2 cellular contexts compared by ENCODE assay signal in the genomic region with DNA sequence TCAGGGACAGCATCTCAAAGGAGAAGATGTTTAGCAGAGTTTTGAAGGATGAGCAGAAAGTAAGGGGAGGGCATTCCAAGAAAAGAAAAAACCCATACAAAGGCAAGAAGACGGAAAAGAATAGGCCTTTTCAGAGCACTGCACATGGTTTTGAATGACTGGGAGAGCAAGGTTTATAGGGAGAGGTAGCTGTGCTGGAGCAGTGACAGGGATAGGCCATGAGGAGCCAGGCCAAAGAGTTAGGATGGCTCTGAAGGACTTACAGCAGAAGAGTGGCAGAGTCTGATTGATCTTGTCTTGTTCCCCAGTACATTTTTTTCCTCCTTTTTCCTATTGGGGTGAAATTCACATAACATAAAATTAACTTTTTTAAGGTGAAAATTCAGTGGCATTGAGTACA.
TF ChIP-seq lines count a peak whose summit lies in the region.

No MANE protein-coding gene starts in this region.

TF ChIP-seq in GM23338, 12 proteins besides CTCF, POLR2A, EP300 and RAD21 (continues in another document):
- TF ChIP-seq NANOG (IDR thresholded peaks at IDR 0.05; ENCODE audit: borderline replicate concordance) (no peak), EZH2 (IDR thresholded peaks at IDR 0.05; ENCODE audit: low read depth, unreplicated experiment) (no peak), EZH2phosphoT487 (IDR thresholded peaks at IDR 0.05; ENCODE audit: unreplicated experiment) (no peak), CREB1 (CRISPR knock-in tag; IDR thresholded peaks at IDR 0.05; ENCODE audit: low read depth) (no peak), STAT1 (IDR thresholded peaks at IDR 0.05; ENCODE audit: unreplicated experiment) (no peak), POLR2AphosphoS5 (IDR thresholded peaks at IDR 0.05; ENCODE audit: low read depth) (no peak), ZNF114 (CRISPR knock-in tag; IDR thresholded peaks at IDR 0.05) (no peak)
- TF ChIP-seq, protein P1, sequence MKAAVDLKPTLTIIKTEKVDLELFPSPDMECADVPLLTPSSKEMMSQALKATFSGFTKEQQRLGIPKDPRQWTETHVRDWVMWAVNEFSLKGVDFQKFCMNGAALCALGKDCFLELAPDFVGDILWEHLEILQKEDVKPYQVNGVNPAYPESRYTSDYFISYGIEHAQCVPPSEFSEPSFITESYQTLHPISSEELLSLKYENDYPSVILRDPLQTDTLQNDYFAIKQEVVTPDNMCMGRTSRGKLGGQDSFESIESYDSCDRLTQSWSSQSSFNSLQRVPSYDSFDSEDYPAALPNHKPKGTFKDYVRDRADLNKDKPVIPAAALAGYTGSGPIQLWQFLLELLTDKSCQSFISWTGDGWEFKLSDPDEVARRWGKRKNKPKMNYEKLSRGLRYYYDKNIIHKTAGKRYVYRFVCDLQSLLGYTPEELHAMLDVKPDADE (IDR thresholded peaks at IDR 0.05): no peak
- TF ChIP-seq, protein P2, sequence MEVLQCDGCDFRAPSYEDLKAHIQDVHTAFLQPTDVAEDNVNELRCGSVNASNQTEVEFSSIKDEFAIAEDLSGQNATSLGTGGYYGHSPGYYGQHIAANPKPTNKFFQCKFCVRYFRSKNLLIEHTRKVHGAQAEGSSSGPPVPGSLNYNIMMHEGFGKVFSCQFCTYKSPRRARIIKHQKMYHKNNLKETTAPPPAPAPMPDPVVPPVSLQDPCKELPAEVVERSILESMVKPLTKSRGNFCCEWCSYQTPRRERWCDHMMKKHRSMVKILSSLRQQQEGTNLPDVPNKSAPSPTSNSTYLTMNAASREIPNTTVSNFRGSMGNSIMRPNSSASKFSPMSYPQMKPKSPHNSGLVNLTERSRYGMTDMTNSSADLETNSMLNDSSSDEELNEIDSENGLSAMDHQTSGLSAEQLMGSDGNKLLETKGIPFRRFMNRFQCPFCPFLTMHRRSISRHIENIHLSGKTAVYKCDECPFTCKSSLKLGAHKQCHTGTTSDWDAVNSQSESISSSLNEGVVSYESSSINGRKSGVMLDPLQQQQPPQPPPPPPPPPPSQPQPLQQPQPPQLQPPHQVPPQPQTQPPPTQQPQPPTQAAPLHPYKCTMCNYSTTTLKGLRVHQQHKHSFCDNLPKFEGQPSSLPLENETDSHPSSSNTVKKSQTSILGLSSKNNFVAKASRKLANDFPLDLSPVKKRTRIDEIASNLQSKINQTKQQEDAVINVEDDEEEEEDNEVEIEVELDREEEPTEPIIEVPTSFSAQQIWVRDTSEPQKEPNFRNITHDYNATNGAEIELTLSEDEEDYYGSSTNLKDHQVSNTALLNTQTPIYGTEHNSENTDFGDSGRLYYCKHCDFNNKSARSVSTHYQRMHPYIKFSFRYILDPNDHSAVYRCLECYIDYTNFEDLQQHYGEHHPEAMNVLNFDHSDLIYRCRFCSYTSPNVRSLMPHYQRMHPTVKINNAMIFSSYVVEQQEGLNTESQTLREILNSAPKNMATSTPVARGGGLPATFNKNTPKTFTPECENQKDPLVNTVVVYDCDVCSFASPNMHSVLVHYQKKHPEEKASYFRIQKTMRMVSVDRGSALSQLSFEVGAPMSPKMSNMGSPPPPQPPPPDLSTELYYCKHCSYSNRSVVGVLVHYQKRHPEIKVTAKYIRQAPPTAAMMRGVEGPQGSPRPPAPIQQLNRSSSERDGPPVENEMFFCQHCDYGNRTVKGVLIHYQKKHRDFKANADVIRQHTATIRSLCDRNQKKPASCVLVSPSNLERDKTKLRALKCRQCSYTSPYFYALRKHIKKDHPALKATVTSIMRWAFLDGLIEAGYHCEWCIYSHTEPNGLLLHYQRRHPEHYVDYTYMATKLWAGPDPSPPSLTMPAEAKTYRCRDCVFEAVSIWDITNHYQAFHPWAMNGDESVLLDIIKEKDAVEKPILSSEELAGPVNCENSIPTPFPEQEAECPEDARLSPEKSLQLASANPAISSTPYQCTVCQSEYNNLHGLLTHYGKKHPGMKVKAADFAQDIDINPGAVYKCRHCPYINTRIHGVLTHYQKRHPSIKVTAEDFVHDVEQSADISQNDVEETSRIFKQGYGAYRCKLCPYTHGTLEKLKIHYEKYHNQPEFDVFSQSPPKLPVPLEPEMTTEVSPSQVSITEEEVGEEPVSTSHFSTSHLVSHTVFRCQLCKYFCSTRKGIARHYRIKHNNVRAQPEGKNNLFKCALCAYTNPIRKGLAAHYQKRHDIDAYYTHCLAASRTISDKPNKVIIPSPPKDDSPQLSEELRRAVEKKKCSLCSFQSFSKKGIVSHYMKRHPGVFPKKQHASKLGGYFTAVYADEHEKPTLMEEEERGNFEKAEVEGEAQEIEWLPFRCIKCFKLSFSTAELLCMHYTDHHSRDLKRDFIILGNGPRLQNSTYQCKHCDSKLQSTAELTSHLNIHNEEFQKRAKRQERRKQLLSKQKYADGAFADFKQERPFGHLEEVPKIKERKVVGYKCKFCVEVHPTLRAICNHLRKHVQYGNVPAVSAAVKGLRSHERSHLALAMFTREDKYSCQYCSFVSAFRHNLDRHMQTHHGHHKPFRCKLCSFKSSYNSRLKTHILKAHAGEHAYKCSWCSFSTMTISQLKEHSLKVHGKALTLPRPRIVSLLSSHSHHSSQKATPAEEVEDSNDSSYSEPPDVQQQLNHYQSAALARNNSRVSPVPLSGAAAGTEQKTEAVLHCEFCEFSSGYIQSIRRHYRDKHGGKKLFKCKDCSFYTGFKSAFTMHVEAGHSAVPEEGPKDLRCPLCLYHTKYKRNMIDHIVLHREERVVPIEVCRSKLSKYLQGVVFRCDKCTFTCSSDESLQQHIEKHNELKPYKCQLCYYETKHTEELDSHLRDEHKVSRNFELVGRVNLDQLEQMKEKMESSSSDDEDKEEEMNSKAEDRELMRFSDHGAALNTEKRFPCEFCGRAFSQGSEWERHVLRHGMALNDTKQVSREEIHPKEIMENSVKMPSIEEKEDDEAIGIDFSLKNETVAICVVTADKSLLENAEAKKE (CRISPR knock-in tag; IDR thresholded peaks at IDR 0.05): no peak
- TF ChIP-seq, protein P3, sequence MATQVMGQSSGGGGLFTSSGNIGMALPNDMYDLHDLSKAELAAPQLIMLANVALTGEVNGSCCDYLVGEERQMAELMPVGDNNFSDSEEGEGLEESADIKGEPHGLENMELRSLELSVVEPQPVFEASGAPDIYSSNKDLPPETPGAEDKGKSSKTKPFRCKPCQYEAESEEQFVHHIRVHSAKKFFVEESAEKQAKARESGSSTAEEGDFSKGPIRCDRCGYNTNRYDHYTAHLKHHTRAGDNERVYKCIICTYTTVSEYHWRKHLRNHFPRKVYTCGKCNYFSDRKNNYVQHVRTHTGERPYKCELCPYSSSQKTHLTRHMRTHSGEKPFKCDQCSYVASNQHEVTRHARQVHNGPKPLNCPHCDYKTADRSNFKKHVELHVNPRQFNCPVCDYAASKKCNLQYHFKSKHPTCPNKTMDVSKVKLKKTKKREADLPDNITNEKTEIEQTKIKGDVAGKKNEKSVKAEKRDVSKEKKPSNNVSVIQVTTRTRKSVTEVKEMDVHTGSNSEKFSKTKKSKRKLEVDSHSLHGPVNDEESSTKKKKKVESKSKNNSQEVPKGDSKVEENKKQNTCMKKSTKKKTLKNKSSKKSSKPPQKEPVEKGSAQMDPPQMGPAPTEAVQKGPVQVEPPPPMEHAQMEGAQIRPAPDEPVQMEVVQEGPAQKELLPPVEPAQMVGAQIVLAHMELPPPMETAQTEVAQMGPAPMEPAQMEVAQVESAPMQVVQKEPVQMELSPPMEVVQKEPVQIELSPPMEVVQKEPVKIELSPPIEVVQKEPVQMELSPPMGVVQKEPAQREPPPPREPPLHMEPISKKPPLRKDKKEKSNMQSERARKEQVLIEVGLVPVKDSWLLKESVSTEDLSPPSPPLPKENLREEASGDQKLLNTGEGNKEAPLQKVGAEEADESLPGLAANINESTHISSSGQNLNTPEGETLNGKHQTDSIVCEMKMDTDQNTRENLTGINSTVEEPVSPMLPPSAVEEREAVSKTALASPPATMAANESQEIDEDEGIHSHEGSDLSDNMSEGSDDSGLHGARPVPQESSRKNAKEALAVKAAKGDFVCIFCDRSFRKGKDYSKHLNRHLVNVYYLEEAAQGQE (IDR thresholded peaks at IDR 0.05; ENCODE audit: unreplicated experiment): no peak

TF ChIP-seq in H1, 55 proteins besides CTCF, POLR2A, EP300 and RAD21:
- TF ChIP-seq RBBP5 (IDR thresholded peaks at IDR 0.05; ENCODE audit: borderline replicate concordance, low read depth, low read length): no peak
